8 cellular contexts compared by ENCODE assay signal in genomic region chr3:120450261-120450913, GRCh38. TPM values are rescaled to one million over a fixed set of nuclear protein-coding genes. Genes with fewer than 3 reads are reported as not detected.
DNase-seq lines count a peak whose midpoint lies in the region; ATAC-seq and TF ChIP-seq lines count a peak whose summit lies in the region.

No MANE protein-coding gene starts in this region.

- no peak for ATAC-seq in GM19035 (IDR thresholded peaks at IDR 0.05; ENCODE audit: unreplicated experiment)

- H3K4me1 ChIP-seq in iPS-20b (ENCODE audit: insufficient read depth, low read length) (peaks cover 34% of the 10 kb centered on the region), smooth muscle cell (ENCODE audit: low read depth) (peaks cover 23% of the 10 kb centered on the region)

- DNase-seq in NCI-H2227 (lab: John Stamatoyannopoulos, UW; ENCODE audit: unreplicated experiment) (peak; percentile 15), NCI-H2227 treated with DMSO at 0.1 percent for 48 hours (lab: John Stamatoyannopoulos, UW) (no peak), NCI-H1105 treated with DMSO at 0.1 percent for 48 hours (lab: John Stamatoyannopoulos, UW) (peak; percentile 51), astrocyte of the hippocampus (ENCODE audit: low read depth, low spot score) (peak; percentile 60), smooth muscle cell (lab: John Stamatoyannopoulos, UW; ENCODE audit: unreplicated experiment) (no peak), putamen (ENCODE audit: low spot score) (no peak)

- under 1% methylated on average over 56 of the region's 66 CpGs for WGBS in smooth muscle cell (ENCODE audit: low lambda C conversion rate)

- H3K9me3 ChIP-seq in iPS-20b (ENCODE audit: insufficient read depth, low read depth, low read length) = no peaks in the 10 kb centered on the region
- no peaks in the 10 kb centered on the region for H3K9me3 ChIP-seq in smooth muscle cell (replicated peaks; ENCODE audit: low read depth)

- peaks cover 4% of the 10 kb centered on the region for H3F3A ChIP-seq in smooth muscle cell (ENCODE audit: low read depth)

- peaks cover 24% of the 10 kb centered on the region for H3K36me3 ChIP-seq in iPS-20b (ENCODE audit: insufficient read depth, low read depth, low read length)
- no peaks in the 10 kb centered on the region for H3K36me3 ChIP-seq in smooth muscle cell (ENCODE audit: low read depth)

- TF ChIP-seq CTCF in smooth muscle cell (IDR thresholded peaks at IDR 0.05; ENCODE audit: borderline replicate concordance, insufficient read depth, poor library complexity, severe bottlenecking) = no peak

- H2AFZ ChIP-seq in smooth muscle cell (ENCODE audit: low read depth) = peak overlapping the region; percentile 1

- H3K27me3 ChIP-seq in iPS-20b (ENCODE audit: insufficient read depth, low read length) (peaks cover 6% of the 10 kb centered on the region; the same call in 1 of the 2 replicates), smooth muscle cell (ENCODE audit: low read depth) (no peaks in the 10 kb centered on the region)

- H3K79me2 ChIP-seq in smooth muscle cell (ENCODE audit: low read depth) = peaks cover 42% of the 10 kb centered on the region

- peak overlapping the region; percentile 23 for H3K27ac ChIP-seq in iPS-20b (ENCODE audit: low read length)
- peak overlapping the region; percentile 79 for H3K27ac ChIP-seq in smooth muscle cell (ENCODE audit: low read depth)

- H3K9ac ChIP-seq in iPS-20b (ENCODE audit: low read depth, low read length) (peak overlapping the region; percentile 88), smooth muscle cell (ENCODE audit: low read depth) (peak overlapping the region; percentile 76)

- H3K4me3 ChIP-seq in iPS-20b (ENCODE audit: low read length) (peak overlapping the region; percentile 92), smooth muscle cell (peak overlapping the region; percentile 82)

- H4K20me1 ChIP-seq in smooth muscle cell (ENCODE audit: low read depth) = peaks cover 41% of the 10 kb centered on the region

- H3K4me2 ChIP-seq in smooth muscle cell = peak overlapping the region; percentile 89

RNA-seq across cellular contexts. Expression of gene FSTL1, which starts 0.4 kb away (rescaled TPM):
- total RNA-seq in smooth muscle cell = 630 and 783 TPM in 2 replicates
- 367 and 562 TPM in 2 replicates for polyA plus RNA-seq in smooth muscle cell

Comparison
In these comparisons a context has a peak if more than half of its experiments do, and no peak if none do; other contexts are left out.
1. DNase-seq: peak in NCI-H2227 (single experiment), NCI-H1105 treated with DMSO at 0.1 percent for 48 hours (single experiment) and astrocyte of the hippocampus (single experiment); none in NCI-H2227 treated with DMSO at 0.1 percent for 48 hours (single experiment), smooth muscle cell (single experiment) and putamen (single experiment).